Comparison of ENCODE assay signal across 25 cellular contexts in genomic region chr13:46562152-46562551, GRCh38.
"Had no signal": no experiment of that assay in that cellular context is flagged by ENCODE, and none has a peak within 500 bp of the region (broad histone marks: within the 10 kb centered on the region; RNA-seq: fewer than 3 reads in every experiment).

No MANE protein-coding gene starts in this region.

- H3K27me3 Mint-ChIP-seq: naive thymus-derived CD4-positive, alpha-beta T cell; natural killer cell treated with Interleukin-12 subunit alpha and Interleukin-12 subunit beta and Interleukin-15 and Interleukin-18, amount 100 ng/mL, for 72 hours; progenitor cell of endocrine pancreas; stimulated activated memory B cell treated with anti-CD40 and anti-IgM and Interleukin-4, amounts not matched to agents 10 μg/mL and 1 μg/mL and 100 μg/mL, for 72 hours; stimulated activated naive CD8-positive, alpha-beta T cell treated with anti-CD3 and anti-CD28 coated beads, Interleukin-15, amount 100 ng/mL, for 72 hours had no signal

- FAIRE-seq: urothelium cell line had no signal

- H3K27ac Mint-ChIP-seq: mesothelial cell of epicardium; naive thymus-derived CD4-positive, alpha-beta T cell; natural killer cell treated with Interleukin-12 subunit alpha and Interleukin-12 subunit beta and Interleukin-15 and Interleukin-18, amount 100 ng/mL, for 72 hours; progenitor cell of endocrine pancreas; stimulated activated memory B cell treated with anti-CD40 and anti-IgM and Interleukin-4, amounts not matched to agents 10 μg/mL and 1 μg/mL and 100 μg/mL, for 72 hours; stimulated activated naive CD8-positive, alpha-beta T cell treated with anti-CD3 and anti-CD28 coated beads, Interleukin-15, amount 100 ng/mL, for 72 hours had no signal

- H3K36me3 Mint-ChIP-seq: mesothelial cell of epicardium; natural killer cell treated with Interleukin-12 subunit alpha and Interleukin-12 subunit beta and Interleukin-15 and Interleukin-18, amount 100 ng/mL, for 72 hours; stimulated activated memory B cell treated with anti-CD40 and anti-IgM and Interleukin-4, amounts not matched to agents 10 μg/mL and 1 μg/mL and 100 μg/mL, for 72 hours had no signal

- DNase-seq: islet precursor cell; left ventricle myocardium inferior; mesendoderm; naive thymus-derived CD4-positive, alpha-beta T cell; ovary; right lobe of liver; stimulated activated CD4-positive, alpha-beta T cell treated with anti-CD3 and anti-CD28 coated beads, Interleukin-1b, Interleukin-23, amount 100 ng/mL, for 48 hours; stimulated activated CD4-positive, alpha-beta T cell treated with anti-CD3 and anti-CD28 coated beads, Interleukin-2, amount 100 ng/mL, for 48 hours; stimulated activated CD4-positive, alpha-beta T cell treated with anti-CD3 and anti-CD28 coated beads, Interleukin-4, amount 100 ng/mL, for 4 hours; stimulated activated CD8-positive, alpha-beta memory T cell treated with anti-CD3 and anti-CD28 coated beads, Interleukin-4, amount 100 ng/mL, for 48 hours; stimulated activated naive CD4-positive, alpha-beta T cell treated with Interleukin-2 at 50 U/mL for 16 hours; stimulated activated naive CD8-positive, alpha-beta T cell treated with anti-CD3 and anti-CD28 coated beads, Interleukin-15, amount 100 ng/mL, for 72 hours; substantia nigra; testis; thyroid gland; transverse colon; upper lobe of right lung had no signal

- H3K27me3 ChIP-seq: ovary, right atrium auricular region, right lobe of liver, testis, thyroid gland, transverse colon, upper lobe of right lung had no signal

- H3K4me1 ChIP-seq: right lobe of liver, testis, thyroid gland had no signal

- H3K4me3 Mint-ChIP-seq: mesothelial cell of epicardium; naive thymus-derived CD4-positive, alpha-beta T cell; natural killer cell treated with Interleukin-12 subunit alpha and Interleukin-12 subunit beta and Interleukin-15 and Interleukin-18, amount 100 ng/mL, for 72 hours; stimulated activated memory B cell treated with anti-CD40 and anti-IgM and Interleukin-4, amounts not matched to agents 10 μg/mL and 1 μg/mL and 100 μg/mL, for 72 hours; stimulated activated naive CD8-positive, alpha-beta T cell treated with anti-CD3 and anti-CD28 coated beads, Interleukin-15, amount 100 ng/mL, for 72 hours had no signal

- H3K9me3 ChIP-seq: left ventricle myocardium inferior, ovary, right atrium auricular region, right lobe of liver, testis, thyroid gland, transverse colon, upper lobe of right lung had no signal

- H3K27ac ChIP-seq: left ventricle myocardium inferior, ovary, right atrium auricular region, right lobe of liver, testis, thyroid gland, transverse colon, upper lobe of right lung had no signal

- H3K36me3 ChIP-seq: left ventricle myocardium inferior, ovary, right atrium auricular region, right lobe of liver, thyroid gland, transverse colon, upper lobe of right lung had no signal

- H3K9me3 Mint-ChIP-seq: mesothelial cell of epicardium; naive thymus-derived CD4-positive, alpha-beta T cell; natural killer cell treated with Interleukin-12 subunit alpha and Interleukin-12 subunit beta and Interleukin-15 and Interleukin-18, amount 100 ng/mL, for 72 hours; stimulated activated memory B cell treated with anti-CD40 and anti-IgM and Interleukin-4, amounts not matched to agents 10 μg/mL and 1 μg/mL and 100 μg/mL, for 72 hours; stimulated activated naive CD8-positive, alpha-beta T cell treated with anti-CD3 and anti-CD28 coated beads, Interleukin-15, amount 100 ng/mL, for 72 hours had no signal

- ATAC-seq: naive thymus-derived CD4-positive, alpha-beta T cell; natural killer cell treated with Interleukin-12 subunit alpha and Interleukin-12 subunit beta and Interleukin-15 and Interleukin-18, amount 100 ng/mL, for 72 hours; stimulated activated memory B cell treated with anti-CD40 and anti-IgM and Interleukin-4, amounts not matched to agents 10 μg/mL and 1 μg/mL and 100 μg/mL, for 72 hours; stimulated activated naive CD8-positive, alpha-beta T cell treated with anti-CD3 and anti-CD28 coated beads, Interleukin-15, amount 100 ng/mL, for 72 hours; upper lobe of right lung had no signal

- H3K4me3 ChIP-seq: left ventricle myocardium inferior, lung, ovary, right atrium auricular region, right lobe of liver, smooth muscle cell, testis, thyroid gland, transverse colon, upper lobe of right lung had no signal
